Comparison of ENCODE assay signal across 15 cellular contexts in genomic region chr4:1663549-1663948, GRCh38. TPM values are rescaled to one million over a fixed set of nuclear protein-coding genes. Genes with fewer than 3 reads are reported as not detected.
DNase-seq lines count a peak whose midpoint lies in the region; ATAC-seq and TF ChIP-seq lines count a peak whose summit lies in the region.
"Had no signal": no experiment of that assay in that cellular context is flagged by ENCODE, and none has a peak within 500 bp of the region (broad histone marks: within the 10 kb centered on the region; RNA-seq: fewer than 3 reads in every experiment).

No MANE protein-coding gene starts in this region.

- no peaks in the 10 kb centered on the region for H3K9me3 Mint-ChIP-seq in WTC11
- H3K9me3 Mint-ChIP-seq in central memory CD8-positive, alpha-beta T cell = no peaks in the 10 kb centered on the region
- H3K9me3 Mint-ChIP-seq: CD4-positive, alpha-beta memory T cell; GM23338 had no signal

- H3K4me3 Mint-ChIP-seq in WTC11 = no peak overlapping the region
- H3K4me3 Mint-ChIP-seq in central memory CD8-positive, alpha-beta T cell = no peak overlapping the region
- H3K4me3 Mint-ChIP-seq: CD4-positive, alpha-beta memory T cell; GM23338 had no signal

- no peaks in the 10 kb centered on the region for H3K36me3 Mint-ChIP-seq in WTC11
- no peaks in the 10 kb centered on the region for H3K36me3 Mint-ChIP-seq in central memory CD8-positive, alpha-beta T cell (ENCODE audit: insufficient read depth)
- H3K36me3 Mint-ChIP-seq: CD4-positive, alpha-beta memory T cell had no signal

- POLR2A ChIA-PET in WTC11 (lab: Charles Lee) = no interaction called here

- H3K4me1 Mint-ChIP-seq in WTC11 = peaks cover 5% of the 10 kb centered on the region
- no peaks in the 10 kb centered on the region for H3K4me1 Mint-ChIP-seq in central memory CD8-positive, alpha-beta T cell

- no peak overlapping the region for H3K27ac Mint-ChIP-seq in WTC11
- H3K27ac Mint-ChIP-seq in central memory CD8-positive, alpha-beta T cell (ENCODE audit: low read depth) = peak overlapping the region; percentile 2
- H3K27ac Mint-ChIP-seq: GM23338 had no signal

- no peaks in the 10 kb centered on the region for H3K27me3 Mint-ChIP-seq in WTC11 (ENCODE audit: low read depth)
- H3K27me3 Mint-ChIP-seq in central memory CD8-positive, alpha-beta T cell = no peaks in the 10 kb centered on the region
- H3K27me3 Mint-ChIP-seq: CD4-positive, alpha-beta memory T cell had no signal

- CTCF ChIA-PET in WTC11 (lab: Charles Lee) = no interaction called here

- ATAC-seq in WTC11 (no peak), HG03342 (IDR thresholded peaks at IDR 0.05; ENCODE audit: unreplicated experiment) (no peak)
- no peak for ATAC-seq in central memory CD8-positive, alpha-beta T cell (replicated peaks; ENCODE audit: extremely low read depth, poor library complexity, severe bottlenecking)
- ATAC-seq: GM23338 had no signal

- no peak for TF ChIP-seq CTCF in WTC11 (IDR thresholded peaks at IDR 0.05)

- DNase-seq in WTC11 (ENCODE audit: low spot score) (no peak), myocyte (ENCODE audit: low read depth) (peak; percentile 23), medulla oblongata (ENCODE audit: extremely low spot score) (no peak), occipital lobe (lab: John Stamatoyannopoulos, UW) (no peak)
- no peak for DNase-seq in central memory CD8-positive, alpha-beta T cell (ENCODE audit: low spot score in 2 of 2)
- DNase-seq: C1 segment of cervical spinal cord; Calu3; CD4-positive, alpha-beta memory T cell; COR-L47; DMS53; DMS79 treated with DMSO at 0.1 percent for 48 hours; GF-D8; HCEC 1CT had no signal

TF ChIP-seq in WTC11, 78 proteins besides CTCF, POLR2A, EP300 and RAD21:
- TF ChIP-seq ZNF317 (CRISPR knock-in tag; IDR thresholded peaks at IDR 0.05; ENCODE audit: borderline replicate concordance, low read depth) = no peak
- peak; percentile 71; the same call in 1 of the 2 replicates for TF ChIP-seq ZNF121 (CRISPR knock-in tag; IDR thresholded peaks at IDR 0.05)
- no peak for TF ChIP-seq SMAD3 (CRISPR knock-in tag; IDR thresholded peaks at IDR 0.05; ENCODE audit: borderline replicate concordance)

RNA-seq across cellular contexts. Expression of gene FAM53A, which starts 20.6 kb away (rescaled TPM):
- 2.9 to 5.2 TPM (median 5.1 TPM) in 3 replicates for total RNA-seq in WTC11 (2021)
- total RNA-seq in myocyte = 10.9 and 26.7 TPM in 2 replicates
- polyA plus RNA-seq in myocyte (2012) = 3.8 TPM
- 0.78 TPM for total RNA-seq in occipital lobe

RNA-seq across cellular contexts. Expression of gene SLBP, which starts 48.6 kb away (rescaled TPM):
- total RNA-seq in WTC11 (2021) (36.4 to 40.2 TPM (median 36.9 TPM) in 3 replicates), myocyte (63.4 and 76.9 TPM in 2 replicates), occipital lobe (48.8 TPM)
- polyA plus RNA-seq in myocyte (2012) = 32.1 TPM

RNA-seq across cellular contexts. Expression of gene TMEM129, which starts 57.6 kb away (rescaled TPM):
- total RNA-seq in WTC11 (2021) = 44.2 to 54.9 TPM (median 48.7 TPM) in 3 replicates
- total RNA-seq in myocyte = 91.1 and 121 TPM in 2 replicates
- polyA plus RNA-seq in myocyte (2012) = 55.1 TPM
- total RNA-seq in occipital lobe = 12.8 TPM

RNA-seq across cellular contexts. Expression of gene TACC3, which starts 57.8 kb away (rescaled TPM):
- total RNA-seq in WTC11 (2021) (161 to 207 TPM (median 165 TPM) in 3 replicates), myocyte (1.2 and 3.9 TPM in 2 replicates), occipital lobe (1.6 TPM)
- polyA plus RNA-seq in myocyte (2012) = 4.0 TPM
